Comparison of ENCODE assay signal across 11 cellular contexts in genomic region chr11:75673977-75674582, GRCh38. TPM values are rescaled to one million over a fixed set of nuclear protein-coding genes. Genes with fewer than 3 reads are reported as not detected.
DNase-seq lines count a peak whose midpoint lies in the region; ATAC-seq, FAIRE-seq and TF ChIP-seq lines count a peak whose summit lies in the region.
"Had no signal": no experiment of that assay in that cellular context is flagged by ENCODE, and none has a peak within 500 bp of the region (broad histone marks: within the 10 kb centered on the region; RNA-seq: fewer than 3 reads in every experiment).

No MANE protein-coding gene starts in this region.

- WGBS in sigmoid colon, 2 donors = 92 to 94% methylated on average over 4 of the region's 4 CpGs

- TF ChIP-seq CTCF in bronchial epithelial cell (IDR thresholded peaks at IDR 0.05; ENCODE audit: insufficient read depth, low read length, severe bottlenecking) (no peak), sigmoid colon (IDR thresholded peaks at IDR 0.05) (no peak)

- no peak overlapping the region for H3K4me3 ChIP-seq in bronchial epithelial cell (ENCODE audit: low read depth, low read length)
- no peak overlapping the region for H3K4me3 ChIP-seq in sigmoid colon

- TF ChIP-seq EP300 in sigmoid colon (IDR thresholded peaks at IDR 0.05) = no peak

- intact Hi-C loops in activated naive CD4-positive, alpha-beta T cell treated with anti-CD3 and anti-CD28 coated beads for 36 hours (cut with micrococcal nuclease) = no loop called here
- intact Hi-C loops in sigmoid colon (cut with DNase I) = no loop called here

- H3K27me3 ChIP-seq in bronchial epithelial cell (ENCODE audit: control insufficient read depth, insufficient read depth, low read length) (peaks cover 14% of the 10 kb centered on the region), sigmoid colon (no peaks in the 10 kb centered on the region)

- FAIRE-seq in RCC 7860 (lab: Jason Lieb, UNC) = no peak
- FAIRE-seq in bronchial epithelial cell (lab: Jason Lieb, UNC) = no peak

- peaks cover 0 to 2% (median under 1%) of the 10 kb centered on the region in 4 donors for H3K4me1 ChIP-seq in sigmoid colon

- CTCF ChIA-PET in activated naive CD4-positive, alpha-beta T cell treated with anti-CD3 and anti-CD28 coated beads for 36 hours (lab: Charles Lee) = interaction anchor here (0.9 kb wide), 1 partner anchor 10 kb away, joined by 3 read pairs; no protein-coding TSS in a partner anchor

- no peak overlapping the region for H3K4me3 Mint-ChIP-seq in activated naive CD4-positive, alpha-beta T cell treated with anti-CD3 and anti-CD28 coated beads for 36 hours
- H3K4me3 Mint-ChIP-seq in stimulated activated effector memory CD8-positive, alpha-beta T cell treated with anti-CD3 and anti-CD28 coated beads, Interleukin-12 subunit alpha, Interleukin-12 subunit beta, amount 100 ng/mL, for 72 hours = no peak overlapping the region
- H3K4me3 Mint-ChIP-seq: activated naive CD8-positive, alpha-beta T cell had no signal

- no peaks in the 10 kb centered on the region for H3K9me3 ChIP-seq in sigmoid colon

- ATAC-seq in stimulated activated effector memory CD8-positive, alpha-beta T cell treated with anti-CD3 and anti-CD28 coated beads, Interleukin-12 subunit alpha, Interleukin-12 subunit beta, amount 100 ng/mL, for 72 hours = peak; percentile 96
- no peak for ATAC-seq in GM19397 (IDR thresholded peaks at IDR 0.05; ENCODE audit: unreplicated experiment)
- ATAC-seq: Panc1 had no signal

- DNase-seq in activated naive CD4-positive, alpha-beta T cell treated with anti-CD3 and anti-CD28 coated beads for 36 hours = peak; percentile 57
- no peak for DNase-seq in activated naive CD4-positive, alpha-beta T cell (lab: John Stamatoyannopoulos, UW)
- DNase-seq in RCC 7860 (ENCODE audit: low spot score) (peak; percentile 15), bronchial epithelial cell (ENCODE audit: low read depth) (peak; percentile 84), DMS79 (lab: John Stamatoyannopoulos, UW) (no peak), sigmoid colon (no peak)
- peak in 1 of 2 donors; percentile 70 for DNase-seq in stimulated activated effector memory CD8-positive, alpha-beta T cell treated with anti-CD3 and anti-CD28 coated beads, Interleukin-12 subunit alpha, Interleukin-12 subunit beta, amount 100 ng/mL, for 72 hours (ENCODE audit: low spot score in 2 of 2)

- H3K36me3 ChIP-seq in bronchial epithelial cell (ENCODE audit: control insufficient read depth, insufficient read depth, low read length) (no peaks in the 10 kb centered on the region), sigmoid colon (no peaks in the 10 kb centered on the region)

- peaks cover 11% of the 10 kb centered on the region for H3K4me1 Mint-ChIP-seq in activated naive CD4-positive, alpha-beta T cell treated with anti-CD3 and anti-CD28 coated beads for 36 hours (ENCODE audit: low read depth)
- H3K4me1 Mint-ChIP-seq in stimulated activated effector memory CD8-positive, alpha-beta T cell treated with anti-CD3 and anti-CD28 coated beads, Interleukin-12 subunit alpha, Interleukin-12 subunit beta, amount 100 ng/mL, for 72 hours = peaks cover 6% of the 10 kb centered on the region

- H3K27ac Mint-ChIP-seq in activated naive CD4-positive, alpha-beta T cell treated with anti-CD3 and anti-CD28 coated beads for 36 hours = no peak overlapping the region
- H3K27ac Mint-ChIP-seq in stimulated activated effector memory CD8-positive, alpha-beta T cell treated with anti-CD3 and anti-CD28 coated beads, Interleukin-12 subunit alpha, Interleukin-12 subunit beta, amount 100 ng/mL, for 72 hours = no peak overlapping the region
- H3K27ac Mint-ChIP-seq: activated naive CD8-positive, alpha-beta T cell had no signal

- peaks cover 47% of the 10 kb centered on the region for H3K27me3 Mint-ChIP-seq in activated naive CD4-positive, alpha-beta T cell treated with anti-CD3 and anti-CD28 coated beads for 36 hours (ENCODE audit: low read depth)

- no peaks in the 10 kb centered on the region for H3K9me3 Mint-ChIP-seq in activated naive CD4-positive, alpha-beta T cell treated with anti-CD3 and anti-CD28 coated beads for 36 hours
- no peaks in the 10 kb centered on the region for H3K9me3 Mint-ChIP-seq in stimulated activated effector memory CD8-positive, alpha-beta T cell treated with anti-CD3 and anti-CD28 coated beads, Interleukin-12 subunit alpha, Interleukin-12 subunit beta, amount 100 ng/mL, for 72 hours

- H3K27ac ChIP-seq in sigmoid colon = no peak overlapping the region

- no peaks in the 10 kb centered on the region for H3K36me3 Mint-ChIP-seq in activated naive CD4-positive, alpha-beta T cell treated with anti-CD3 and anti-CD28 coated beads for 36 hours (ENCODE audit: low read depth)
- no peaks in the 10 kb centered on the region for H3K36me3 Mint-ChIP-seq in stimulated activated effector memory CD8-positive, alpha-beta T cell treated with anti-CD3 and anti-CD28 coated beads, Interleukin-12 subunit alpha, Interleukin-12 subunit beta, amount 100 ng/mL, for 72 hours

- no peak for TF ChIP-seq POLR2A in sigmoid colon (IDR thresholded peaks at IDR 0.05)

RNA-seq across cellular contexts. Expression of gene MAP6, which starts 5.2 kb away (rescaled TPM):
- not detected for total RNA-seq in activated naive CD4-positive, alpha-beta T cell treated with anti-CD3 and anti-CD28 coated beads for 36 hours
- total RNA-seq in bronchial epithelial cell (0.13 TPM in 1 of 2 replicates, not detected in the other), sigmoid colon (10 to 100 TPM in 3 of 4 donors, 1 to 10 TPM in 1; 6.7 to 24.9 (median 16.6) TPM)
- polyA plus RNA-seq in sigmoid colon = 1 to 10 TPM in 1 of 3 donors, under 1 TPM in 1, not detected in 1; 0.60 to 2.0 TPM

RNA-seq across cellular contexts. Expression of gene MOGAT2, which starts 43.6 kb away (rescaled TPM):
- total RNA-seq in activated naive CD4-positive, alpha-beta T cell treated with anti-CD3 and anti-CD28 coated beads for 36 hours = not detected
- total RNA-seq in bronchial epithelial cell = not detected in 2 replicates
- under 1 TPM in 1 of 4 donors, not detected in 3; 0.36 TPM for total RNA-seq in sigmoid colon
- polyA plus RNA-seq in sigmoid colon = 10 to 100 TPM; 26.4 to 98.5 (median 28.2) TPM
- total RNA-seq: osteocyte had no signal

Comparison
In these comparisons a context has a peak if more than half of its experiments do, and no peak if none do; other contexts are left out.
1. DNase-seq: peak in activated naive CD4-positive, alpha-beta T cell treated with anti-CD3 and anti-CD28 coated beads for 36 hours (single experiment), RCC 7860 (single experiment) and bronchial epithelial cell (single experiment); none in activated naive CD4-positive, alpha-beta T cell (0 of 4), DMS79 (single experiment) and sigmoid colon (single experiment).